ENCODE assay signal across 8 cellular contexts in the genomic region with DNA sequence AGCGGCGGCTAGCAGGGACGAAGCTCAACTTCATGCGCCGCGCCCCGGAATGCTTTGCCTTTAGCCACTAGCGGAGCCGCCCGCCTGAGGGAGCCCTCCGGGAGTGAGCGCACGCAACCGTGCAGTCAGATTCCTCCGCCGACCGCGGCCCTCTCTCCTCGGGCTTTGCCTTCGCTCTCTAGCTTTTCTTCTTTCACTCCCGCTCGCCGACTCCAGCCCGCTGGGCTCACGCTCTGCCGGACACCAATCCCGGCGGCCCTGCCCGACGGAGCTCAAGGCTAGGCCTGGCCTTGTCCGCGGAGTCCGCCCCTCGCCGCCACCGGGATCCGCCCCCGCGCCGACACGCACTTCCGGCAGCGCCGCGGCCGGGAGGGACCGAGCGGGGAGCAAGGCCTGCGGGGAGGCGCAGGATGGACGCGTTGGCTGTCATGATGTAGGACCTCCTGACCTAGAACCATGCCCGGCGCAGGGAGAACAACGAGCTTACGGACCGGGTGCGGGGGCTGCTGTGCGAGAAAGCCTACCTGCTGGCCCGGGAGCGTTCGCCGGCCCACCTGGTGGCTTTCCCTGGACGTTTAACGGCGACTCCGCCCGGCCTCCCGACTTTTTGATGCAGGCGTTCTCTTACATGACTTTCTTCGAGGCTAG. TPM values are rescaled to one million over a fixed set of nuclear protein-coding genes. Genes with fewer than 3 reads are reported as not detected.
DNase-seq lines count a peak whose midpoint lies in the region; ATAC-seq and TF ChIP-seq lines count a peak whose summit lies in the region.

No MANE protein-coding gene starts in this region.

- peak overlapping the region; percentile 94 for H3K9ac ChIP-seq in GM23248
- peak overlapping the region; percentile 94 for H3K9ac ChIP-seq in SK-N-MC (ENCODE audit: insufficient read length)

- H3K36me3 ChIP-seq in GM23248 (ENCODE audit: low read depth), result no peaks in the 10 kb centered on the region
- no peaks in the 10 kb centered on the region; the same call in 1 of the 2 replicates for H3K36me3 ChIP-seq in SK-N-MC (ENCODE audit: insufficient read depth, low read length)
- H3K36me3 ChIP-seq in osteoblast (ENCODE audit: insufficient read depth, low read length), result peaks cover 4% of the 10 kb centered on the region
- no peaks in the 10 kb centered on the region for H3K36me3 ChIP-seq in testis (ENCODE audit: low read depth, missing control alignments)

- 1 to 2% methylated on average over 71 of the region's 71 CpGs for WGBS in GM23248 (ENCODE audit: low coverage in 1 of 2, low lambda C conversion rate in 2 of 2, missing lambda C conversion rate in 2 of 2), 2 experiments
- WGBS in testis, 2 donors, result 1% methylated on average over 18 to 64 of the region's 71 CpGs

- no peaks in the 10 kb centered on the region for H3K9me2 ChIP-seq in GM23248 (ENCODE audit: insufficient read depth)

- peak overlapping the region; percentile 99 for H3K4me3 Mint-ChIP-seq in glutamatergic neuron (ENCODE audit: unreplicated experiment)

- no peaks in the 10 kb centered on the region for H3K9me3 ChIP-seq in GM23248 (ENCODE audit: low read depth)
- H3K9me3 ChIP-seq in SK-N-MC (ENCODE audit: low read depth, low read length), result no peaks in the 10 kb centered on the region
- no peaks in the 10 kb centered on the region for H3K9me3 ChIP-seq in osteoblast (ENCODE audit: low read depth, low read length)
- no peaks in the 10 kb centered on the region for H3K9me3 ChIP-seq in testis

- H3K27me3 ChIP-seq in GM23248 (replicated peaks; ENCODE audit: insufficient read depth) (no peaks in the 10 kb centered on the region), osteoblast (ENCODE audit: insufficient read depth, low read length) (no peaks in the 10 kb centered on the region), testis (no peaks in the 10 kb centered on the region)

- H3K4me2 ChIP-seq in GM23248 (ENCODE audit: unreplicated experiment) (peak overlapping the region; percentile 97), osteoblast (ENCODE audit: insufficient read depth, low read length) (peak overlapping the region; percentile 93)

- H3K27me3 Mint-ChIP-seq in glutamatergic neuron (ENCODE audit: unreplicated experiment), result peaks cover 2% of the 10 kb centered on the region

- H3K4me1 ChIP-seq in GM23248 (ENCODE audit: insufficient read depth) (peaks cover 20% of the 10 kb centered on the region), osteoblast (ENCODE audit: insufficient read depth, low read length) (peaks cover 17% of the 10 kb centered on the region), testis (peaks cover 10% of the 10 kb centered on the region)

- H3K9me3 Mint-ChIP-seq in activated naive CD4-positive, alpha-beta T cell treated with anti-CD3 and anti-CD28 coated beads, Interleukin-2, amount 50 U/mL, for 72 hours, result no peaks in the 10 kb centered on the region
- peaks cover 4% of the 10 kb centered on the region for H3K9me3 Mint-ChIP-seq in glutamatergic neuron (ENCODE audit: unreplicated experiment)

- TF ChIP-seq POLR2A in testis (IDR thresholded peaks at IDR 0.05), result peak; percentile 36

- intact Hi-C loops in testis (cut with DNase I; ENCODE audit: low total_unique reads), result no loop called here

- H3K36me3 Mint-ChIP-seq in activated naive CD4-positive, alpha-beta T cell treated with anti-CD3 and anti-CD28 coated beads, Interleukin-2, amount 50 U/mL, for 72 hours, result peaks cover 40 to 52% of the 10 kb centered on the region in 2 donors
- H3K36me3 Mint-ChIP-seq in glutamatergic neuron (ENCODE audit: unreplicated experiment), result no peaks in the 10 kb centered on the region

- H3K4me1 Mint-ChIP-seq in glutamatergic neuron (ENCODE audit: low read depth, unreplicated experiment), result peaks cover 4% of the 10 kb centered on the region

- H4K20me1 ChIP-seq in GM23248 (ENCODE audit: insufficient read depth), result no peaks in the 10 kb centered on the region
- no peaks in the 10 kb centered on the region for H4K20me1 ChIP-seq in osteoblast (ENCODE audit: insufficient read depth, low read length)

- H3F3A ChIP-seq in GM23248 (ENCODE audit: insufficient read depth), result peaks cover 8% of the 10 kb centered on the region; the same call in 1 of the 2 replicates

- H3K27ac Mint-ChIP-seq in activated naive CD4-positive, alpha-beta T cell treated with anti-CD3 and anti-CD28 coated beads, Interleukin-2, amount 50 U/mL, for 72 hours, result peak overlapping the region; percentile 96 to 98
- H3K27ac Mint-ChIP-seq in glutamatergic neuron (ENCODE audit: unreplicated experiment), result peak overlapping the region; percentile 90

- DNase-seq in GDM1 (lab: John Stamatoyannopoulos, UW), result peak; percentile 71
- peak; percentile 96 for DNase-seq in GM23248
- peak; percentile 72 for DNase-seq in LoVo (ENCODE audit: low spot score)
- DNase-seq in SK-N-MC (ENCODE audit: low read depth, low spot score), result peak; percentile 8
- DNase-seq in activated naive CD4-positive, alpha-beta T cell treated with anti-CD3 and anti-CD28 coated beads, Interleukin-2, amount 50 U/mL, for 72 hours (ENCODE audit: low spot score in 2 of 2), result peak; percentile 88 to 91
- DNase-seq in glutamatergic neuron, result peak; percentile 91
- peak; percentile 94 for DNase-seq in osteoblast (ENCODE audit: insufficient read length, low spot score, missing footprints)
- DNase-seq in testis, result peak; percentile 93

- H3K27ac ChIP-seq in GM23248, result peak overlapping the region; percentile 98
- peak overlapping the region; percentile 77 for H3K27ac ChIP-seq in SK-N-MC
- peak overlapping the region; percentile 94 for H3K27ac ChIP-seq in osteoblast (ENCODE audit: low read depth, low read length)
- H3K27ac ChIP-seq in testis, result peak overlapping the region; percentile 98 to 99

- H3K4me3 ChIP-seq in GM23248, result peak overlapping the region; percentile 91
- H3K4me3 ChIP-seq in SK-N-MC, result peak overlapping the region; percentile 91
- H3K4me3 ChIP-seq in osteoblast (ENCODE audit: insufficient read depth, low read length), result peak overlapping the region; percentile 83
- peak overlapping the region; percentile 83 to 93 for H3K4me3 ChIP-seq in testis

- in situ Hi-C loops in GM23248 (cut with MboI), result no loop called here

- ATAC-seq in activated naive CD4-positive, alpha-beta T cell treated with anti-CD3 and anti-CD28 coated beads, Interleukin-2, amount 50 U/mL, for 72 hours, result peak; percentile 92 to 95

- H3K79me2 ChIP-seq in GM23248 (ENCODE audit: insufficient read depth) (peaks cover 33% of the 10 kb centered on the region), osteoblast (ENCODE audit: insufficient read depth, low read length) (peaks cover 24% of the 10 kb centered on the region)

- TF ChIP-seq CTCF in glutamatergic neuron (IDR thresholded peaks at IDR 0.05; ENCODE audit: partially characterized antibody, unreplicated experiment) (peak; percentile 39), osteoblast (IDR thresholded peaks at IDR 0.05; ENCODE audit: extremely low read depth, low read depth, low read length) (no peak), testis (IDR thresholded peaks at IDR 0.05) (peak in 1 of 3 experiments; percentile 1)

- peak overlapping the region; percentile 97 for H2AFZ ChIP-seq in GM23248
- H2AFZ ChIP-seq in osteoblast (ENCODE audit: low read length), result peak overlapping the region; percentile 92

RNA-seq across cellular contexts. Expression of gene AKAIN1, which starts 40.8 kb away (rescaled TPM):
- total RNA-seq in GM23248 (2014; rRNA removed; shearing (Covaris generic)), result not detected in 2 replicates
- polyA plus RNA-seq in GM23248 (2016; fragmentation: Nextera tagmentation; extraction: Ambion mirVana), result not detected in 2 replicates
- total RNA-seq in activated naive CD4-positive, alpha-beta T cell treated with anti-CD3 and anti-CD28 coated beads, Interleukin-2, amount 50 U/mL, for 72 hours, result not detected
- 14.1 TPM for total RNA-seq in glutamatergic neuron (ENCODE audit: unreplicated experiment)
- not detected in 2 replicates for total RNA-seq in osteoblast
- total RNA-seq in testis, result not detected
- polyA plus RNA-seq in testis (ENCODE audit: insufficient read depth, low read depth, low replicate concordance), result not detected

RNA-seq across cellular contexts. Expression of gene ZBTB14, which starts 57.7 kb away (rescaled TPM):
- total RNA-seq in GM23248 (2014; rRNA removed; shearing (Covaris generic)), result 9.5 and 10.6 TPM in 2 replicates
- polyA plus RNA-seq in GM23248 (2016; fragmentation: Nextera tagmentation; extraction: Ambion mirVana), result 8.3 and 9.6 TPM in 2 replicates
- 10 to 100 TPM; 18.4 to 22.5 TPM for total RNA-seq in activated naive CD4-positive, alpha-beta T cell treated with anti-CD3 and anti-CD28 coated beads, Interleukin-2, amount 50 U/mL, for 72 hours
- 9.1 TPM for total RNA-seq in glutamatergic neuron (ENCODE audit: unreplicated experiment)
- 16.3 and 20.0 TPM in 2 replicates for total RNA-seq in osteoblast
- total RNA-seq in testis, result 10 to 100 TPM; 17.3 to 17.7 TPM
- polyA plus RNA-seq in testis (ENCODE audit: insufficient read depth, low read depth, low replicate concordance), result 10.7 TPM

Comparison
In these comparisons a context has a peak if more than half of its experiments do, and no peak if none do; other contexts are left out.
1. Peak in every context shown above with its lines: DNase-seq, ATAC-seq, H3K4me3 ChIP-seq and H3K27ac ChIP-seq.
2. DNase-seq: peak in every context shown above with its lines; median percentile 96 in GM23248; 94 in osteoblast; 93 in testis; 91 in glutamatergic neuron; 90 in activated naive CD4-positive, alpha-beta T cell treated with anti-CD3 and anti-CD28 coated beads, Interleukin-2, amount 50 U/mL, for 72 hours; 72 in LoVo; 71 in GDM1; 8 in SK-N-MC.
3. RNA of gene AKAIN1, which starts 40.8 kb away (total RNA-seq): 14.1 TPM in glutamatergic neuron (single experiment); not detected in testis, not detected in GM23248, not detected in activated naive CD4-positive, alpha-beta T cell treated with anti-CD3 and anti-CD28 coated beads, Interleukin-2, amount 50 U/mL, for 72 hours and not detected in osteoblast; every median in the first group is over 10 times any median in the second.